In genomic region chr9:33391111-33391771, GRCh38 we compare ENCODE assay signal across 9 cellular contexts. TPM values are rescaled to one million over a fixed set of nuclear protein-coding genes. Genes with fewer than 3 reads are reported as not detected.
DNase-seq lines count a peak whose midpoint lies in the region; ATAC-seq and TF ChIP-seq lines count a peak whose summit lies in the region.
"Not testable (repeated sequence)": the region's sequence is repeated elsewhere in the genome, so short reads cannot be mapped to it uniquely, and the experiment has no call there.
"Had no signal": no experiment of that assay in that cellular context is flagged by ENCODE, and none has a peak within 500 bp of the region (broad histone marks: within the 10 kb centered on the region; RNA-seq: fewer than 3 reads in every experiment).

No MANE protein-coding gene starts in this region.

- not testable (repeated sequence) for H3K27me3 ChIP-seq in GM23248 (replicated peaks; ENCODE audit: insufficient read depth); colonic mucosa; heart right ventricle
- peaks cover 11% of the 10 kb centered on the region for H3K27me3 ChIP-seq in skeletal muscle satellite cell (ENCODE audit: control insufficient read depth, insufficient read depth, low read length)

- H3K9me3 ChIP-seq in GM23248 (ENCODE audit: low read depth); colonic mucosa; heart right ventricle; mucosa of descending colon; skeletal muscle satellite cell (replicated peaks; ENCODE audit: low read length): not testable (repeated sequence)

- H3K9me2 ChIP-seq in GM23248 (ENCODE audit: insufficient read depth): not testable (repeated sequence)

- H3F3A ChIP-seq in GM23248 (ENCODE audit: insufficient read depth): not testable (repeated sequence)

- intact Hi-C loops in colonic mucosa (cut with DNase I); mucosa of descending colon (cut with DNase I, micrococcal nuclease): not testable (repeated sequence)
- intact Hi-C loops in heart right ventricle (cut with DNase I): loop anchor here in 1 of 10 donors (1.0 kb wide), 1 partner anchor 12 kb away; no protein-coding TSS in a partner anchor

- H3K27ac ChIP-seq in GM23248: peak overlapping the region; percentile 80
- H3K27ac ChIP-seq in colonic mucosa: peak overlapping the region; percentile 62
- peak overlapping the region; percentile 64 to 94 (median 87) for H3K27ac ChIP-seq in heart right ventricle

- in situ Hi-C loops in ACHN (cut with HindIII; ENCODE audit: low pct_ligation_motif_present, low pct_unique_long_range_greater_than_20kb, low sequenced_read_pairs); GM23248 (cut with MboI): not testable (repeated sequence)

- H4K20me1 ChIP-seq in GM23248 (ENCODE audit: insufficient read depth): not testable (repeated sequence)

- 0 to 4% methylated on average over 8 to 9 of the region's 9 CpGs for WGBS in GM23248 (ENCODE audit: low coverage in 1 of 2, low lambda C conversion rate in 2 of 2, missing lambda C conversion rate in 2 of 2), 2 experiments
- 3 to 6% methylated on average over 8 of the region's 9 CpGs for WGBS in heart right ventricle, 2 donors

- ATAC-seq in heart right ventricle (peak in 4 of 8 donors; percentile 29 to 58 (median 54)), mucosa of descending colon (peak; percentile 55)

- H3K4me2 ChIP-seq in GM23248 (ENCODE audit: unreplicated experiment) (peak overlapping the region; percentile 75), skeletal muscle satellite cell (ENCODE audit: low read length) (peak overlapping the region; percentile 67)

- H3K4me1 ChIP-seq in GM23248 (ENCODE audit: insufficient read depth): peaks cover 12% of the 10 kb centered on the region
- H3K4me1 ChIP-seq in colonic mucosa; skeletal muscle satellite cell (ENCODE audit: control insufficient read depth, insufficient read depth, low read length): not testable (repeated sequence)
- peaks cover 8 to 74% (median 31%) of the 10 kb centered on the region in 9 donors for H3K4me1 ChIP-seq in heart right ventricle
- peaks cover 17% of the 10 kb centered on the region for H3K4me1 ChIP-seq in mucosa of descending colon (ENCODE audit: low read depth)

- H2AFZ ChIP-seq in GM23248: peak overlapping the region; percentile 54

- not testable (repeated sequence) for H3K79me2 ChIP-seq in GM23248 (ENCODE audit: insufficient read depth)

- not testable (repeated sequence) for H3K36me3 ChIP-seq in GM23248 (ENCODE audit: low read depth); colonic mucosa; heart right ventricle; mucosa of descending colon (ENCODE audit: low read depth); skeletal muscle satellite cell (ENCODE audit: insufficient read depth, low read length)

- peak overlapping the region; percentile 10; the same call in 1 of the 2 replicates for H3K4me3 ChIP-seq in GM23248
- not testable (repeated sequence) for H3K4me3 ChIP-seq in colonic mucosa, mucosa of descending colon
- peak overlapping the region in 5 of 10 donors; percentile 11 to 22 (median 19) for H3K4me3 ChIP-seq in heart right ventricle
- peak overlapping the region; percentile 41 for H3K4me3 ChIP-seq in skeletal muscle satellite cell (ENCODE audit: low read length)

- DNase-seq in ACHN (peak; percentile 75), GM23248 (peak; percentile 88), NCI-H2029 (lab: John Stamatoyannopoulos, UW) (peak; percentile 65), SW480 (ENCODE audit: low spot score) (peak; percentile 77), colonic mucosa (peak; percentile 81), heart right ventricle (peak; percentile 48 to 88), mucosa of descending colon (peak; percentile 61 to 73 (median 67))

- H3K9ac ChIP-seq in GM23248: peak overlapping the region; percentile 60
- not testable (repeated sequence) for H3K9ac ChIP-seq in colonic mucosa (ENCODE audit: low read depth in 2 of 2, low read length in 2 of 2)
- H3K9ac ChIP-seq in skeletal muscle satellite cell (ENCODE audit: low read depth, low read length): peak overlapping the region; percentile 22

- TF ChIP-seq CTCF in colonic mucosa (IDR thresholded peaks at IDR 0.05); heart right ventricle (IDR thresholded peaks at IDR 0.05); mucosa of descending colon (IDR thresholded peaks at IDR 0.05): not testable (repeated sequence)

RNA-seq across cellular contexts. Expression of gene AQP7, which starts 11.1 kb away (rescaled TPM):
- total RNA-seq in GM23248 (2014; rRNA removed; shearing (Covaris generic)): not detected in 2 replicates
- polyA plus RNA-seq in GM23248 (2016; fragmentation: Nextera tagmentation; extraction: Ambion mirVana): not detected in 2 replicates
- 10 to 100 TPM in 1 of 2 donors, 1 to 10 TPM in 1; 7.4 to 12.5 TPM for total RNA-seq in colonic mucosa
- total RNA-seq in heart right ventricle: 100 to 1,000 TPM in 9 of 10 donors, 10 to 100 TPM in 1; 80.2 to 250 (median 133) TPM
- polyA plus RNA-seq in heart right ventricle: 100 to 1,000 TPM in 1 of 2 donors, 10 to 100 TPM in 1; 28.2 to 255 TPM
- 10 to 100 TPM in 2 of 3 donors, 1 to 10 TPM in 1; 9.2 to 25.2 (median 17.2) TPM for total RNA-seq in mucosa of descending colon
- total RNA-seq in skeletal muscle satellite cell (2012; rRNA removed): 0.76 TPM in 1 of 2 replicates, not detected in the other
- total RNA-seq: A673 had no signal

RNA-seq across cellular contexts. Expression of gene AQP3, which starts 56.2 kb away (rescaled TPM):
- total RNA-seq in GM23248 (2014; rRNA removed; shearing (Covaris generic)): not detected in 2 replicates
- 0.19 and 0.29 TPM in 2 replicates for polyA plus RNA-seq in GM23248 (2016; fragmentation: Nextera tagmentation; extraction: Ambion mirVana)
- total RNA-seq in colonic mucosa: 10 to 100 TPM in 1 of 2 donors, 1 to 10 TPM in 1; 7.2 to 13.3 TPM
- total RNA-seq in heart right ventricle: 10 to 100 TPM in 5 of 10 donors, 1 to 10 TPM in 5; 1.9 to 37.2 (median 10.1) TPM
- polyA plus RNA-seq in heart right ventricle: 10 to 100 TPM in 1 of 2 donors, 1 to 10 TPM in 1; 9.2 to 14.4 TPM
- total RNA-seq in mucosa of descending colon: 1 to 10 TPM; 2.6 to 8.3 (median 3.9) TPM
- total RNA-seq in skeletal muscle satellite cell (2012; rRNA removed): 0.25 and 2.0 TPM in 2 replicates
